ENCODE assay signal across 1 cellular context in the genomic region with DNA sequence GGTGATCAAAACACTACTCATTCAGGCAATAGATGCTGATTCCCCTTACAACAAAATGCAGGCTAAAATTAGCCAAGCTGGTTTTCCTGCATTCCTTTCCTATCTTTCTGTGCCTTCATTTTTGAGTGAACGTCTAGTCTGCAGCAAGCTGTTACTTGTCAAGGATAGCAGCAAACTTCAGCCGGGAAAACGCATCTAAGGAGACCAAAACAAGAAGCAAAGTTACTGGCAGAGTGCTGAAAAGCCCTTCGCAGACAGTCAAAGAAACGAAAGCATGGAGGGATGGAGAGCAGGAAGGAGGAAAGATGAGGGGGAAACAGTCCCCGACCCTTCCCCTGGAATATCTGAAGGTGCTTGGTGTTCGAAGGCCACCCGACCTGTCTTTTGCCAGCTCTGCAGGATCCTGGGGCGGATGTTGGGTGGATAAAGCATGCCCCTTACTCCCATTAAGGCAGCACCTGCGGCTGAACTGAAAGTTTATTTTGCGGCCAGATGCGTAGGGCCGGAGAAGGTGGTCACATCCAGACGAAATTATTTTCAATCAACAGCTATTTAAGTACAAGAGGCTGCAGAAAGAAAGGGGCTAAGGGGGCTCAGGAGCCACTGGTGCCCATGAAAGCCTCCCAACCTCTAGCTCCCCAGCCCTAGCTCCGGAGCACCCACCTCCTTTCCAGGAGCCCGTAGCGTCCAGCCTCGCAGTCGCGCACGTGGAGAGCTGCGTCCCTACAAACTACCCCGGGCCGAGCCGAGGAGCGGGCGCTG.
A peak's percentile ranks its signal among the peaks of the same experiment; 100 is the strongest.
TF ChIP-seq lines count a peak whose summit lies in the region.

No MANE protein-coding gene starts in this region.

TF ChIP-seq in HepG2, 621 proteins besides CTCF, POLR2A, EP300 and RAD21 (continued from another document and continues in another):
- TF ChIP-seq RARA (CRISPR knock-in tag; IDR thresholded peaks at IDR 0.05) (no peak), ZFY (CRISPR knock-in tag; IDR thresholded peaks at IDR 0.05) (no peak), ATF4 (CRISPR knock-in tag; IDR thresholded peaks at IDR 0.05) (no peak), ISL2 (CRISPR knock-in tag; IDR thresholded peaks at IDR 0.05) (no peak; the same call in 1 of the 2 replicates), MEF2D (CRISPR knock-in tag; IDR thresholded peaks at IDR 0.05) (no peak), NONO (IDR thresholded peaks at IDR 0.05) (no peak), NONO (CRISPR knock-in tag; conservative IDR thresholded peaks at IDR 0.05) (no peak; the same call in 1 of the 2 replicates), ZNF383 (CRISPR knock-in tag; IDR thresholded peaks at IDR 0.05; ENCODE audit: borderline replicate concordance) (no peak), ZNF83 (CRISPR knock-in tag; IDR thresholded peaks at IDR 0.05; ENCODE audit: borderline replicate concordance) (no peak; the same call in 1 of the 2 replicates), SAP130 (CRISPR knock-in tag; IDR thresholded peaks at IDR 0.05; ENCODE audit: low read depth) (no peak), ZBTB4 (CRISPR knock-in tag; IDR thresholded peaks at IDR 0.05; ENCODE audit: borderline replicate concordance) (peak; percentile 73; the same call in 1 of the 2 replicates), ZFP82 (CRISPR knock-in tag; IDR thresholded peaks at IDR 0.05; ENCODE audit: borderline replicate concordance) (no peak), ZNF282 (IDR thresholded peaks at IDR 0.05; ENCODE audit: partially characterized antibody) (no peak), ZFYVE20 (CRISPR knock-in tag; IDR thresholded peaks at IDR 0.05; ENCODE audit: borderline replicate concordance, low read depth) (no peak), ZNF780A (CRISPR knock-in tag; IDR thresholded peaks at IDR 0.05) (no peak; the same call in 1 of the 2 replicates), ZBTB37 (CRISPR knock-in tag; IDR thresholded peaks at IDR 0.05) (no peak), CHD4 (IDR thresholded peaks at IDR 0.05; ENCODE audit: borderline replicate concordance, low read length) (no peak), TGIF2 (CRISPR knock-in tag; IDR thresholded peaks at IDR 0.05) (peak; percentile 89), ZNF264 (CRISPR knock-in tag; IDR thresholded peaks at IDR 0.05) (no peak), DMAP1 (CRISPR knock-in tag; IDR thresholded peaks at IDR 0.05) (peak; percentile 86), TBX2 (CRISPR knock-in tag; IDR thresholded peaks at IDR 0.05; ENCODE audit: borderline replicate concordance) (no peak), MIER3 (CRISPR knock-in tag; IDR thresholded peaks at IDR 0.05; ENCODE audit: borderline replicate concordance) (no peak), HDAC6 (IDR thresholded peaks at IDR 0.05; ENCODE audit: low read depth, low read length) (no peak), NFYC (CRISPR knock-in tag; IDR thresholded peaks at IDR 0.05) (no peak), ZNF30 (CRISPR knock-in tag; IDR thresholded peaks at IDR 0.05) (no peak; the same call in 1 of the 2 replicates), RNF219 (CRISPR knock-in tag; IDR thresholded peaks at IDR 0.05) (no peak), HDAC1 (CRISPR knock-in tag; IDR thresholded peaks at IDR 0.05) (0 out of 2 replicates have a peak, but pooled peaks have one; percentile 54), ZC3H4 (CRISPR knock-in tag; IDR thresholded peaks at IDR 0.05; ENCODE audit: borderline replicate concordance) (no peak), NR1H2 (CRISPR knock-in tag; IDR thresholded peaks at IDR 0.05; ENCODE audit: borderline replicate concordance, low read depth) (no peak)
- TF ChIP-seq, protein P1, sequence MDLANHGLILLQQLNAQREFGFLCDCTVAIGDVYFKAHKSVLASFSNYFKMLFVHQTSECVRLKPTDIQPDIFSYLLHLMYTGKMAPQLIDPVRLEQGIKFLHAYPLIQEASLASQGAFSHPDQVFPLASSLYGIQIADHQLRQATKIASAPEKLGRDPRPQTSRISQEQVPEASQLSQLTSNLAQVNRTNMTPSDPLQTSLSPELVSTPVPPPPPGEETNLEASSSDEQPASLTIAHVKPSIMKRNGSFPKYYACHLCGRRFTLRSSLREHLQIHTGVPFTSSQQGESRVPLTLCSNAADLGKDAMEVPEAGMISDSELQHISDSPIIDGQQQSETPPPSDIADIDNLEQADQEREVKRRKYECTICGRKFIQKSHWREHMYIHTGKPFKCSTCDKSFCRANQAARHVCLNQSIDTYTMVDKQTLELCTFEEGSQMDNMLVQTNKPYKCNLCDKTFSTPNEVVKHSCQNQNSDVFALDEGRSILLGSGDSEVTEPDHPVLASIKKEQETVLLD (CRISPR knock-in tag; IDR thresholded peaks at IDR 0.05; ENCODE audit: low read depth), result no peak
- TF ChIP-seq, protein P2, sequence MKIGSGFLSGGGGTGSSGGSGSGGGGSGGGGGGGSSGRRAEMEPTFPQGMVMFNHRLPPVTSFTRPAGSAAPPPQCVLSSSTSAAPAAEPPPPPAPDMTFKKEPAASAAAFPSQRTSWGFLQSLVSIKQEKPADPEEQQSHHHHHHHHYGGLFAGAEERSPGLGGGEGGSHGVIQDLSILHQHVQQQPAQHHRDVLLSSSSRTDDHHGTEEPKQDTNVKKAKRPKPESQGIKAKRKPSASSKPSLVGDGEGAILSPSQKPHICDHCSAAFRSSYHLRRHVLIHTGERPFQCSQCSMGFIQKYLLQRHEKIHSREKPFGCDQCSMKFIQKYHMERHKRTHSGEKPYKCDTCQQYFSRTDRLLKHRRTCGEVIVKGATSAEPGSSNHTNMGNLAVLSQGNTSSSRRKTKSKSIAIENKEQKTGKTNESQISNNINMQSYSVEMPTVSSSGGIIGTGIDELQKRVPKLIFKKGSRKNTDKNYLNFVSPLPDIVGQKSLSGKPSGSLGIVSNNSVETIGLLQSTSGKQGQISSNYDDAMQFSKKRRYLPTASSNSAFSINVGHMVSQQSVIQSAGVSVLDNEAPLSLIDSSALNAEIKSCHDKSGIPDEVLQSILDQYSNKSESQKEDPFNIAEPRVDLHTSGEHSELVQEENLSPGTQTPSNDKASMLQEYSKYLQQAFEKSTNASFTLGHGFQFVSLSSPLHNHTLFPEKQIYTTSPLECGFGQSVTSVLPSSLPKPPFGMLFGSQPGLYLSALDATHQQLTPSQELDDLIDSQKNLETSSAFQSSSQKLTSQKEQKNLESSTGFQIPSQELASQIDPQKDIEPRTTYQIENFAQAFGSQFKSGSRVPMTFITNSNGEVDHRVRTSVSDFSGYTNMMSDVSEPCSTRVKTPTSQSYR (CRISPR knock-in tag; IDR thresholded peaks at IDR 0.05; ENCODE audit: borderline replicate concordance), result no peak
- TF ChIP-seq, protein P3, sequence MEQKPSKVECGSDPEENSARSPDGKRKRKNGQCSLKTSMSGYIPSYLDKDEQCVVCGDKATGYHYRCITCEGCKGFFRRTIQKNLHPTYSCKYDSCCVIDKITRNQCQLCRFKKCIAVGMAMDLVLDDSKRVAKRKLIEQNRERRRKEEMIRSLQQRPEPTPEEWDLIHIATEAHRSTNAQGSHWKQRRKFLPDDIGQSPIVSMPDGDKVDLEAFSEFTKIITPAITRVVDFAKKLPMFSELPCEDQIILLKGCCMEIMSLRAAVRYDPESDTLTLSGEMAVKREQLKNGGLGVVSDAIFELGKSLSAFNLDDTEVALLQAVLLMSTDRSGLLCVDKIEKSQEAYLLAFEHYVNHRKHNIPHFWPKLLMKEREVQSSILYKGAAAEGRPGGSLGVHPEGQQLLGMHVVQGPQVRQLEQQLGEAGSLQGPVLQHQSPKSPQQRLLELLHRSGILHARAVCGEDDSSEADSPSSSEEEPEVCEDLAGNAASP (CRISPR knock-in tag; IDR thresholded peaks at IDR 0.05; ENCODE audit: borderline replicate concordance), result no peak
- TF ChIP-seq, protein P4, sequence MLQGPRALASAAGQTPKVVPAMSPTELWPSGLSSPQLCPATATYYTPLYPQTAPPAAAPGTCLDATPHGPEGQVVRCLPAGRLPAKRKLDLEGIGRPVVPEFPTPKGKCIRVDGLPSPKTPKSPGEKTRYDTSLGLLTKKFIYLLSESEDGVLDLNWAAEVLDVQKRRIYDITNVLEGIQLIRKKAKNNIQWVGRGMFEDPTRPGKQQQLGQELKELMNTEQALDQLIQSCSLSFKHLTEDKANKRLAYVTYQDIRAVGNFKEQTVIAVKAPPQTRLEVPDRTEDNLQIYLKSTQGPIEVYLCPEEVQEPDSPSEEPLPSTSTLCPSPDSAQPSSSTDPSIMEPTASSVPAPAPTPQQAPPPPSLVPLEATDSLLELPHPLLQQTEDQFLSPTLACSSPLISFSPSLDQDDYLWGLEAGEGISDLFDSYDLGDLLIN (CRISPR knock-in tag; IDR thresholded peaks at IDR 0.05; ENCODE audit: borderline replicate concordance), result peak; percentile 51; the same call in 1 of the 2 replicates
- TF ChIP-seq, protein P5, sequence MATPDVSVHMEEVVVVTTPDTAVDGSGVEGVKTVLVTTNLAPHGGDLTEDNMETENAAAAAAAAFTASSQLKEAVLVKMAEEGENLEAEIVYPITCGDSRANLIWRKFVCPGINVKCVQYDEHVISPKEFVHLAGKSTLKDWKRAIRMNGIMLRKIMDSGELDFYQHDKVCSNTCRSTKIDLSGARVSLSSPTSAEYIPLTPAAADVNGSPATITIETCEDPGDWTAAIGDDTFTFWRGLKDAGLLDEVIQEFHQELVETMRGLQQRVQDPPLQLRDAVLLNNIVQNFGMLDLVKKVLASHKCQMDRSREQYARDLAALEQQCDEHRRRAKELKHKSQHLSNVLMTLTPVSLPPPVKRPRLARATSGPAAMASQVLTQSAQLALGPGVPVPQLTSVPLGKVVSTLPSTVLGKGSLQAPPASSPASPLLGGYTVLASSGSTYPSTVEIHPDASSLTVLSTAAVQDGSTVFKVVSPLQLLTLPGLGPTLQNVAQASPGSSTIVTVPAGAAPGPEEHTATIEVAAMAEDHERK (CRISPR knock-in tag; IDR thresholded peaks at IDR 0.05; ENCODE audit: low read depth), result no peak
- TF ChIP-seq, protein P6, sequence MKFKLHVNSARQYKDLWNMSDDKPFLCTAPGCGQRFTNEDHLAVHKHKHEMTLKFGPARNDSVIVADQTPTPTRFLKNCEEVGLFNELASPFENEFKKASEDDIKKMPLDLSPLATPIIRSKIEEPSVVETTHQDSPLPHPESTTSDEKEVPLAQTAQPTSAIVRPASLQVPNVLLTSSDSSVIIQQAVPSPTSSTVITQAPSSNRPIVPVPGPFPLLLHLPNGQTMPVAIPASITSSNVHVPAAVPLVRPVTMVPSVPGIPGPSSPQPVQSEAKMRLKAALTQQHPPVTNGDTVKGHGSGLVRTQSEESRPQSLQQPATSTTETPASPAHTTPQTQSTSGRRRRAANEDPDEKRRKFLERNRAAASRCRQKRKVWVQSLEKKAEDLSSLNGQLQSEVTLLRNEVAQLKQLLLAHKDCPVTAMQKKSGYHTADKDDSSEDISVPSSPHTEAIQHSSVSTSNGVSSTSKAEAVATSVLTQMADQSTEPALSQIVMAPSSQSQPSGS (CRISPR knock-in tag; IDR thresholded peaks at IDR 0.05), result 0 out of 2 replicates have a peak, but pooled peaks have one; percentile 51
